Comparison of ENCODE assay signal across 12 cellular contexts in genomic region chr1:111193712-111194480, GRCh38. TPM values are rescaled to one million over a fixed set of nuclear protein-coding genes. Genes with fewer than 3 reads are reported as not detected.
DNase-seq lines count a peak whose midpoint lies in the region; ATAC-seq, FAIRE-seq and TF ChIP-seq lines count a peak whose summit lies in the region.
"Had no signal": no experiment of that assay in that cellular context is flagged by ENCODE, and none has a peak within 500 bp of the region (broad histone marks: within the 10 kb centered on the region; RNA-seq: fewer than 3 reads in every experiment).

No MANE protein-coding gene starts in this region.

- no TSS peak for BruUV-seq in GM12878 (replicated peaks; lab: Mats Ljungman, UMichigan)

- peak overlapping the region; percentile 92 to 96 (median 94) for H3K27ac Mint-ChIP-seq in CD4-positive, CD25-positive, alpha-beta regulatory T cell

- H3K4me2 ChIP-seq in GM12878 (ENCODE audit: control insufficient read depth, insufficient read depth), result peak overlapping the region; percentile 61

- no peaks in the 10 kb centered on the region for H4K20me1 ChIP-seq in GM12878 (ENCODE audit: control insufficient read depth, insufficient read depth)

- WGBS in GM12878 (ENCODE audit: insufficient coverage, insufficient replicate concordance, low lambda C conversion rate, missing lambda C conversion rate), result 75% methylated on average over 3 of the region's 3 CpGs

- no peaks in the 10 kb centered on the region for H3K9me3 ChIP-seq in CD4-positive, CD25-positive, alpha-beta regulatory T cell (ENCODE audit: control insufficient read depth in 2 of 2, low read length in 2 of 2)
- no peaks in the 10 kb centered on the region for H3K9me3 ChIP-seq in GM12878 (replicated peaks; ENCODE audit: control insufficient read depth, insufficient read depth, low read length)
- no peaks in the 10 kb centered on the region for H3K9me3 ChIP-seq in mucosa of descending colon
- H3K9me3 ChIP-seq: left lung, psoas muscle had no signal

- POLR2A ChIA-PET in GM12878 (lab: Charles Lee), result interaction anchor here (0.6 to 12.8 kb wide), 10 partner anchors 8 to 217 kb away, joined by 3 to 371 read pairs (median 4); no protein-coding TSS in a partner anchor

- H3K4me3 ChIP-seq in CD4-positive, CD25-positive, alpha-beta regulatory T cell (ENCODE audit: low read depth, low read length), result peak overlapping the region; percentile 52
- H3K4me3 ChIP-seq in GM12878 (peak overlapping the region; percentile 50), mucosa of descending colon (no peak overlapping the region)
- H3K4me3 ChIP-seq: left lung, psoas muscle had no signal

- H3K27me3 Mint-ChIP-seq in CD4-positive, CD25-positive, alpha-beta regulatory T cell, result no peaks in the 10 kb centered on the region

- RAD21 ChIA-PET in GM12878 (lab: Charles Lee; ENCODE audit: unreplicated experiment), result interaction anchor here (0.7 to 15.0 kb wide), 7 partner anchors 24 to 63 kb away, joined by 3 to 542 read pairs (median 4); partner anchors contain the start of genes CEPT1 and DRAM2

- in situ Hi-C loops in GM12878 (cut with MboI), result no loop called here

- H3K4me1 ChIP-seq in CD4-positive, CD25-positive, alpha-beta regulatory T cell (ENCODE audit: control insufficient read depth, insufficient read depth, low read length, poor library complexity, severe bottlenecking), result peaks cover 78% of the 10 kb centered on the region
- peaks cover 35% of the 10 kb centered on the region for H3K4me1 ChIP-seq in GM12878 (ENCODE audit: control insufficient read depth, insufficient read depth, low read length)
- peaks cover 38% of the 10 kb centered on the region for H3K4me1 ChIP-seq in mucosa of descending colon (ENCODE audit: low read depth)
- H3K4me1 ChIP-seq: psoas muscle had no signal

- peak overlapping the region; percentile 46 for H3K9ac ChIP-seq in GM12878 (ENCODE audit: control insufficient read depth, insufficient read depth, low read length)

- CTCF ChIA-PET in GM12878 (lab: Yijun Ruan, JAX), result interaction anchor here (0.5 to 14.9 kb wide), 9 partner anchors 11 to 385 kb away, joined by 3 to 239 read pairs (median 5); no protein-coding TSS in a partner anchor

- H3K36me3 ChIP-seq in CD4-positive, CD25-positive, alpha-beta regulatory T cell (ENCODE audit: control insufficient read depth, insufficient read depth, low read length), result peaks cover 92% of the 10 kb centered on the region
- peaks cover 22 to 51% of the 10 kb centered on the region in 2 experiments for H3K36me3 ChIP-seq in GM12878 (ENCODE audit: control insufficient read depth in 2 of 2, insufficient read depth in 2 of 2, low read length in 1 of 2)
- H3K36me3 ChIP-seq in mucosa of descending colon (ENCODE audit: low read depth), result peaks cover 4% of the 10 kb centered on the region

- no peak for DNase-seq in CD4-positive, CD25-positive, alpha-beta regulatory T cell
- DNase-seq in HT-29 (ENCODE audit: low spot score) (peak; percentile 47), GM12878 (ENCODE audit: low read depth, low spot score) (no peak), mucosa of descending colon (peak in 1 of 3 donors; percentile 43), GDM1 (lab: John Stamatoyannopoulos, UW) (no peak)
- DNase-seq: NCI-H446 treated with DMSO at 0.1 percent for 48 hours, psoas muscle, SIG-M5 had no signal

- H3K9me3 Mint-ChIP-seq in CD4-positive, CD25-positive, alpha-beta regulatory T cell, result peaks cover 0 to 1% (median 0%) of the 10 kb centered on the region in 7 donors

- H3K36me3 Mint-ChIP-seq in CD4-positive, CD25-positive, alpha-beta regulatory T cell, result peaks cover 85% of the 10 kb centered on the region

- no peak overlapping the region for H2AFZ ChIP-seq in GM12878 (ENCODE audit: control insufficient read depth, low read depth, low read length)

- peaks cover 23 to 100% (median 80%) of the 10 kb centered on the region in 4 donors for H3K4me1 Mint-ChIP-seq in CD4-positive, CD25-positive, alpha-beta regulatory T cell

- ATAC-seq in CD4-positive, CD25-positive, alpha-beta regulatory T cell (ENCODE audit: low read depth in 2 of 2), result no peak
- ATAC-seq in GM12878 (peak; percentile 4; the same call in 2 of the 3 replicates), mucosa of descending colon (peak; percentile 78), GM21737 (IDR thresholded peaks at IDR 0.05; ENCODE audit: unreplicated experiment) (no peak), GM18867 (IDR thresholded peaks at IDR 0.05; ENCODE audit: unreplicated experiment) (no peak), GM21825 (IDR thresholded peaks at IDR 0.05; ENCODE audit: unreplicated experiment) (no peak)

- intact Hi-C loops in GM12878 (cut with micrococcal nuclease; ENCODE audit: unreplicated experiment) (loop anchor here (5.0 kb wide), 1 partner anchor 47 kb away; no protein-coding TSS in a partner anchor), mucosa of descending colon (cut with DNase I, micrococcal nuclease) (no loop called here)

- H3K4me3 Mint-ChIP-seq in CD4-positive, CD25-positive, alpha-beta regulatory T cell, result peak overlapping the region; percentile 64 to 98 (median 98)

- TF ChIP-seq EP300 in GM12878 (IDR thresholded peaks at IDR 0.05; ENCODE audit: borderline replicate concordance in 1 of 2, control insufficient read depth in 1 of 2, low read depth in 2 of 2, low read length in 2 of 2), result no peak

- peak overlapping the region; percentile 76 for H3K27ac ChIP-seq in CD4-positive, CD25-positive, alpha-beta regulatory T cell (ENCODE audit: insufficient read depth, low read length, poor library complexity, severe bottlenecking)
- peak overlapping the region; percentile 92 for H3K27ac ChIP-seq in GM12878 (ENCODE audit: control insufficient read depth, insufficient read depth)
- H3K27ac ChIP-seq: psoas muscle had no signal

- TF ChIP-seq RAD21 in GM12878 (IDR thresholded peaks at IDR 0.05; ENCODE audit: insufficient read depth, low read depth, low read length), result no peak

- SMC1A ChIA-PET in GM12878 (lab: Charles Lee; ENCODE audit: uncharacterized antibody, unreplicated experiment), result interaction anchor here (0.9 to 8.3 kb wide), 17 partner anchors 8 to 145 kb away, joined by 3 to 105 read pairs (median 8); partner anchors contain the start of genes CEPT1 and DRAM2

- no peak for TF ChIP-seq CTCF in GM12878 (IDR thresholded peaks at IDR 0.05 in 2 of 3, conservative IDR thresholded peaks at IDR 0.05 in 1 of 3; ENCODE audit: control insufficient read depth in 2 of 3, extremely low read depth in 1 of 3, insufficient read depth in 1 of 3, low read depth in 3 of 3, low read length in 3 of 3)
- TF ChIP-seq CTCF in mucosa of descending colon (IDR thresholded peaks at IDR 0.05), result no peak

- TF ChIP-seq POLR2A in GM12878 (IDR thresholded peaks at IDR 0.05; ENCODE audit: low read depth, low read length), result no peak

- H3K27me3 ChIP-seq in CD4-positive, CD25-positive, alpha-beta regulatory T cell (ENCODE audit: control insufficient read depth, insufficient read depth, low read length), result no peaks in the 10 kb centered on the region
- no peaks in the 10 kb centered on the region for H3K27me3 ChIP-seq in GM12878 (replicated peaks in 1 of 2; ENCODE audit: control insufficient read depth in 2 of 2, insufficient read depth in 2 of 2, low read length in 1 of 2)
- H3K27me3 ChIP-seq: left lung had no signal

- FAIRE-seq in GM12878 (lab: Jason Lieb, UNC), result no peak

- H3K79me2 ChIP-seq in GM12878 (ENCODE audit: control insufficient read depth, insufficient read depth, low read length), result peaks cover 71% of the 10 kb centered on the region

RNA-seq across cellular contexts. Expression of gene DENND2D, which starts 6.5 kb away (rescaled TPM):
- total RNA-seq in CD4-positive, CD25-positive, alpha-beta regulatory T cell, result 83.8 TPM
- 100 to 1,000 TPM in 3 of 4 donors, 10 to 100 TPM in 1; 85.6 to 196 (median 119) TPM for polyA plus RNA-seq in CD4-positive, CD25-positive, alpha-beta regulatory T cell
- 81.0 and 82.1 TPM in 2 replicates for total RNA-seq in HT-29 (2014; rRNA removed; shearing (Covaris generic))
- total RNA-seq in GM12878 (2013; cell fraction: nucleolus; rRNA removed), result 483 and 497 TPM in 2 replicates
- total RNA-seq in GM12878 (2014; rRNA removed) (164 and 170 TPM in 2 replicates), GM12878 (2014; rRNA removed; fragmentation: Illumina TruSeq; extraction: Trizol) (187 and 196 TPM in 2 replicates), GM12878 (2021) (164 and 166 TPM in 2 replicates), mucosa of descending colon (10 to 100 TPM; 42.2 to 65.4 (median 63.3) TPM)
- 73.7 TPM for polyA plus RNA-seq in GM12878 (2011; ENCODE audit: low read depth)
- polyA plus RNA-seq in GM12878 (2011; rRNA removed) (299 and 375 TPM in 2 replicates), GM12878 (2014; fragmentation: Illumina TruSeq; extraction: Trizol) (193 and 221 TPM in 2 replicates), GM12878 (2014; fragmentation: Nextera tagmentation; extraction: Ambion mirVana) (100 to 1,000 TPM; 149 to 200 TPM), GM12878 (2014; rRNA removed) (149 and 157 TPM in 2 replicates), GM12878 (2016; fragmentation: Nextera tagmentation; extraction: Ambion mirVana) (100 to 1,000 TPM; 162 to 179 TPM)
- 278 and 313 TPM in 2 replicates for polyA plus RNA-seq in GM12878 (2011; cell fraction: cytosol; rRNA removed)
- 458 and 613 TPM in 2 replicates for polyA plus RNA-seq in GM12878 (2011; cell fraction: nucleus; rRNA removed)
- 75.3 and 147 TPM in 2 replicates for polyA plus RNA-seq in GM12878 (2012)
- 404 and 526 TPM in 2 replicates for polyA minus RNA-seq in GM12878 (2011; rRNA and poly(A)+ RNA removed)
- polyA minus RNA-seq in GM12878 (2011; cell fraction: cytosol; rRNA and poly(A)+ RNA removed), result 128 and 168 TPM in 2 replicates
- polyA minus RNA-seq in GM12878 (2011; cell fraction: nucleus; rRNA and poly(A)+ RNA removed), result 708 and 882 TPM in 2 replicates

RNA-seq across cellular contexts. Expression of gene CHI3L2, which starts 33.6 kb away (rescaled TPM):
- 5.0 TPM for total RNA-seq in CD4-positive, CD25-positive, alpha-beta regulatory T cell
- polyA plus RNA-seq in CD4-positive, CD25-positive, alpha-beta regulatory T cell, result 10 to 100 TPM in 2 of 4 donors, 1 to 10 TPM in 2; 7.6 to 15.8 (median 12.5) TPM
- total RNA-seq in HT-29 (2014; rRNA removed; shearing (Covaris generic)), result 0.16 TPM in 1 of 2 replicates, not detected in the other
- total RNA-seq in GM12878 (2013; cell fraction: nucleolus; rRNA removed), result 87.3 and 102 TPM in 2 replicates
- total RNA-seq in GM12878 (2014; rRNA removed), result 92.1 and 115 TPM in 2 replicates
- 88.8 and 105 TPM in 2 replicates for total RNA-seq in GM12878 (2014; rRNA removed; fragmentation: Illumina TruSeq; extraction: Trizol)
- 72.1 and 95.0 TPM in 2 replicates for total RNA-seq in GM12878 (2021)
- polyA plus RNA-seq in GM12878 (2011; ENCODE audit: low read depth), result 120 TPM
- 508 and 715 TPM in 2 replicates for polyA plus RNA-seq in GM12878 (2011; rRNA removed)
- 197 and 261 TPM in 2 replicates for polyA plus RNA-seq in GM12878 (2011; cell fraction: cytosol; rRNA removed)
- 117 and 171 TPM in 2 replicates for polyA plus RNA-seq in GM12878 (2011; cell fraction: nucleus; rRNA removed)
- polyA plus RNA-seq in GM12878 (2012), result 69.1 and 111 TPM in 2 replicates
- 124 and 170 TPM in 2 replicates for polyA plus RNA-seq in GM12878 (2014; fragmentation: Illumina TruSeq; extraction: Trizol)
- 100 to 1,000 TPM; 151 to 216 TPM for polyA plus RNA-seq in GM12878 (2014; fragmentation: Nextera tagmentation; extraction: Ambion mirVana)
- 73.5 and 105 TPM in 2 replicates for polyA plus RNA-seq in GM12878 (2014; rRNA removed)
- polyA plus RNA-seq in GM12878 (2016; fragmentation: Nextera tagmentation; extraction: Ambion mirVana), result 10 to 100 TPM; 37.1 to 39.3 TPM
- polyA minus RNA-seq in GM12878 (2011; rRNA and poly(A)+ RNA removed), result 176 and 187 TPM in 2 replicates
- polyA minus RNA-seq in GM12878 (2011; cell fraction: cytosol; rRNA and poly(A)+ RNA removed), result 36.6 and 47.4 TPM in 2 replicates
- 123 and 150 TPM in 2 replicates for polyA minus RNA-seq in GM12878 (2011; cell fraction: nucleus; rRNA and poly(A)+ RNA removed)
- total RNA-seq in mucosa of descending colon, result 1 to 10 TPM in 2 of 3 donors, under 1 TPM in 1; 0.76 to 3.3 (median 1.1) TPM

RNA-seq across cellular contexts. Expression of gene CEPT1, which starts 53.9 kb away (rescaled TPM):
- 22.6 TPM for total RNA-seq in CD4-positive, CD25-positive, alpha-beta regulatory T cell
- polyA plus RNA-seq in CD4-positive, CD25-positive, alpha-beta regulatory T cell, result 10 to 100 TPM; 19.9 to 37.5 (median 27.7) TPM
- 13.7 and 14.9 TPM in 2 replicates for total RNA-seq in HT-29 (2014; rRNA removed; shearing (Covaris generic))
- total RNA-seq in GM12878 (2013; cell fraction: nucleolus; rRNA removed), result 342 and 348 TPM in 2 replicates
- total RNA-seq in GM12878 (2014; rRNA removed) (56.0 and 70.0 TPM in 2 replicates), GM12878 (2014; rRNA removed; fragmentation: Illumina TruSeq; extraction: Trizol) (67.5 and 68.8 TPM in 2 replicates), GM12878 (2021) (51.8 and 53.6 TPM in 2 replicates), mucosa of descending colon (10 to 100 TPM; 29.4 to 35.9 (median 31.0) TPM)
- polyA plus RNA-seq in GM12878 (2011; ENCODE audit: low read depth), result 23.6 TPM
- polyA plus RNA-seq in GM12878 (2011; rRNA removed) (77.9 and 125 TPM in 2 replicates), GM12878 (2014; fragmentation: Illumina TruSeq; extraction: Trizol) (60.1 and 83.5 TPM in 2 replicates), GM12878 (2014; fragmentation: Nextera tagmentation; extraction: Ambion mirVana) (10 to 100 TPM; 29.4 to 55.5 TPM), GM12878 (2014; rRNA removed) (42.4 and 52.7 TPM in 2 replicates), GM12878 (2016; fragmentation: Nextera tagmentation; extraction: Ambion mirVana) (10 to 100 TPM; 53.1 to 54.1 TPM)
- polyA plus RNA-seq in GM12878 (2011; cell fraction: cytosol; rRNA removed), result 25.7 and 33.4 TPM in 2 replicates
- 40.1 and 49.8 TPM in 2 replicates for polyA plus RNA-seq in GM12878 (2011; cell fraction: nucleus; rRNA removed)
- polyA plus RNA-seq in GM12878 (2012), result 31.1 and 54.5 TPM in 2 replicates
- polyA minus RNA-seq in GM12878 (2011; rRNA and poly(A)+ RNA removed), result 71.9 and 97.9 TPM in 2 replicates
- polyA minus RNA-seq in GM12878 (2011; cell fraction: cytosol; rRNA and poly(A)+ RNA removed), result 19.6 and 21.8 TPM in 2 replicates
- 43.4 and 48.7 TPM in 2 replicates for polyA minus RNA-seq in GM12878 (2011; cell fraction: nucleus; rRNA and poly(A)+ RNA removed)

RNA-seq across cellular contexts. Expression of gene DRAM2, which starts 54.0 kb away (rescaled TPM):
- total RNA-seq in CD4-positive, CD25-positive, alpha-beta regulatory T cell, result 37.2 TPM
- polyA plus RNA-seq in CD4-positive, CD25-positive, alpha-beta regulatory T cell, result 100 to 1,000 TPM in 1 of 4 donors, 10 to 100 TPM in 3; 86.7 to 112 (median 95.9) TPM
- total RNA-seq in HT-29 (2014; rRNA removed; shearing (Covaris generic)), result 35.6 and 37.9 TPM in 2 replicates
- total RNA-seq in GM12878 (2013; cell fraction: nucleolus; rRNA removed), result 151 and 152 TPM in 2 replicates
- total RNA-seq in GM12878 (2014; rRNA removed), result 76.0 and 80.9 TPM in 2 replicates
- total RNA-seq in GM12878 (2014; rRNA removed; fragmentation: Illumina TruSeq; extraction: Trizol), result 56.6 and 60.3 TPM in 2 replicates
- 39.1 and 45.3 TPM in 2 replicates for total RNA-seq in GM12878 (2021)
- 76.4 TPM for polyA plus RNA-seq in GM12878 (2011; ENCODE audit: low read depth)
- polyA plus RNA-seq in GM12878 (2011; rRNA removed), result 229 and 281 TPM in 2 replicates
- 79.5 and 115 TPM in 2 replicates for polyA plus RNA-seq in GM12878 (2011; cell fraction: cytosol; rRNA removed)
- polyA plus RNA-seq in GM12878 (2011; cell fraction: nucleus; rRNA removed), result 93.3 and 138 TPM in 2 replicates
- polyA plus RNA-seq in GM12878 (2012), result 82.7 and 135 TPM in 2 replicates
- 82.8 and 106 TPM in 2 replicates for polyA plus RNA-seq in GM12878 (2014; fragmentation: Illumina TruSeq; extraction: Trizol)
- 100 to 1,000 TPM in 1 of 2 experiments, 10 to 100 TPM in 1; 88.3 to 146 TPM for polyA plus RNA-seq in GM12878 (2014; fragmentation: Nextera tagmentation; extraction: Ambion mirVana)
- 64.1 and 88.0 TPM in 2 replicates for polyA plus RNA-seq in GM12878 (2014; rRNA removed)
- polyA plus RNA-seq in GM12878 (2016; fragmentation: Nextera tagmentation; extraction: Ambion mirVana), result 10 to 100 TPM; 57.7 to 58.4 TPM
- 81.4 and 133 TPM in 2 replicates for polyA minus RNA-seq in GM12878 (2011; rRNA and poly(A)+ RNA removed)
- polyA minus RNA-seq in GM12878 (2011; cell fraction: cytosol; rRNA and poly(A)+ RNA removed), result 14.7 and 17.9 TPM in 2 replicates
- 27.7 and 29.8 TPM in 2 replicates for polyA minus RNA-seq in GM12878 (2011; cell fraction: nucleus; rRNA and poly(A)+ RNA removed)
- total RNA-seq in mucosa of descending colon, result 10 to 100 TPM; 44.2 to 52.3 (median 48.5) TPM

Comparison
In these comparisons a context has a peak if more than half of its experiments do, and no peak if none do; other contexts are left out.
1. ATAC-seq: peak in GM12878 (single experiment) and mucosa of descending colon (single experiment); none in CD4-positive, CD25-positive, alpha-beta regulatory T cell (0 of 2), GM21737 (single experiment), GM18867 (single experiment) and GM21825 (single experiment).
2. RNA of gene CHI3L2, which starts 33.6 kb away (total RNA-seq): 72.1 to 115 TPM in GM12878; 5.0 TPM in CD4-positive, CD25-positive, alpha-beta regulatory T cell (single experiment), 0.76 to 3.3 TPM in mucosa of descending colon and 0.16 TPM in HT-29; every median in the first group is over 10 times any median in the second.